In the genomic region with DNA sequence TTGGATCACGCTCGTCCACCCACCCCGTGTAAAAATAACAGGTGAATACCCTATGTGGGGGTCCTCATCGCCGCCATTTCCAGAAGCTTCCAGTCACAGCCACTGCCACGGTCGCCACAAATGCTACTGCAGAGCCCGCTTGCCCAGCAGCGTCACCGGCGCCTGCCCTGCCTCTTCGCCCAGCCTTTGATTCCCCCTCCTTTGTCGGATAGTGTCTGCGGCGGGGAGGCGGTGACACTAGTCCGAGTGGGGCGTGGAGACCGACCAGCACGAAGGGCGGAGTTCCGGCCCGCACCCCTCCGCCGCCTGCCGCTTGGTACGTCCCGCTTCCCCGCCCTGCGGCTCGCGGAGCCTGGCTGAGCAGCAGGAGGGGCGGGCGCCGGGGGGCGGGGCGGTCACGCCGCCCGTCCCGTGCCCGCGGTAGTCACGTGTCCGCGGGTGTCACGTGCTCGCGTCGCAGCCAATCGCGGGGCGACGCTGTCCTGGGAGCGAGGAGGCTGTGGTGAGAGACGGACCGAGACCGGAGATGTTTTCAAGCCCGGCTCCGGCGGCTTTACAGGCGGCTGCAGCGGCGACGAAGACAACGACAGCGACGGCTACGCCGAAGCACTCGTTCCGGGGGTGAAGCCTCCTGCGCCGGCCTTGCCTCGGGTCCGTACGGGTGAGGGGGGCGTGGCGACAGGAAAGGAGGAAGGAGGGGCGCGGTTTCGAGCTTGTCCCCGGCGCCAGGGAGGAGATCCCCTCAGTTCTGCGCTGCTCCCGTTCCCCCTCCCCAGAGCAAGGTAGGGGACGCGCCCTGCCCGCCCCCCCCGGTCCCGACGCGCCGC, we compare ENCODE assay signal across 1 cellular context.
A peak's percentile ranks its signal among the peaks of the same experiment; 100 is the strongest.
TF ChIP-seq lines count a peak whose summit lies in the region.

Gene ANKRD12, plus strand, starts transcription at position 467 of the 827 bp plus-strand sequence. CDS start 45,652 bp downstream, outside the sequence.

TF ChIP-seq in SK-N-SH, 30 proteins besides CTCF, POLR2A, EP300 and RAD21 (continued from another document):
- peak; percentile 65 for TF ChIP-seq CHD2 (IDR thresholded peaks at IDR 0.05; ENCODE audit: low read length, partially characterized antibody)
- peak; percentile 63 for TF ChIP-seq GABPA (IDR thresholded peaks at IDR 0.05; ENCODE audit: low read depth)
- peak; percentile 69; the same call in 1 of the 2 replicates for TF ChIP-seq FOXJ3 (CRISPR knock-in tag; IDR thresholded peaks at IDR 0.05)
- TF ChIP-seq, protein P1, sequence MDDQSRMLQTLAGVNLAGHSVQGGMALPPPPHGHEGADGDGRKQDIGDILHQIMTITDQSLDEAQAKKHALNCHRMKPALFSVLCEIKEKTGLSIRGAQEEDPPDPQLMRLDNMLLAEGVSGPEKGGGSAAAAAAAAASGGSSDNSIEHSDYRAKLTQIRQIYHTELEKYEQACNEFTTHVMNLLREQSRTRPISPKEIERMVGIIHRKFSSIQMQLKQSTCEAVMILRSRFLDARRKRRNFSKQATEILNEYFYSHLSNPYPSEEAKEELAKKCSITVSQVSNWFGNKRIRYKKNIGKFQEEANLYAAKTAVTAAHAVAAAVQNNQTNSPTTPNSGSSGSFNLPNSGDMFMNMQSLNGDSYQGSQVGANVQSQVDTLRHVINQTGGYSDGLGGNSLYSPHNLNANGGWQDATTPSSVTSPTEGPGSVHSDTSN (IDR thresholded peaks at IDR 0.05), result no peak
- TF ChIP-seq EZH2phosphoT487 (IDR thresholded peaks at IDR 0.05; ENCODE audit: borderline replicate concordance, low read depth), result no peak
- TF ChIP-seq MXI1 (IDR thresholded peaks at IDR 0.05; ENCODE audit: low read depth, low read length), result peak; percentile 59
- peak; percentile 79 for TF ChIP-seq POLR2AphosphoS5 (IDR thresholded peaks at IDR 0.05; ENCODE audit: low read depth, low read length)
- no peak for TF ChIP-seq FOXM1 (IDR thresholded peaks at IDR 0.05; ENCODE audit: low read depth)
- no peak for TF ChIP-seq TEAD4 (IDR thresholded peaks at IDR 0.05; ENCODE audit: borderline replicate concordance, insufficient read depth)
- TF ChIP-seq TAF1 (IDR thresholded peaks at IDR 0.05; ENCODE audit: borderline replicate concordance, low read depth, low read length), result peak; percentile 69
- TF ChIP-seq, protein P2, sequence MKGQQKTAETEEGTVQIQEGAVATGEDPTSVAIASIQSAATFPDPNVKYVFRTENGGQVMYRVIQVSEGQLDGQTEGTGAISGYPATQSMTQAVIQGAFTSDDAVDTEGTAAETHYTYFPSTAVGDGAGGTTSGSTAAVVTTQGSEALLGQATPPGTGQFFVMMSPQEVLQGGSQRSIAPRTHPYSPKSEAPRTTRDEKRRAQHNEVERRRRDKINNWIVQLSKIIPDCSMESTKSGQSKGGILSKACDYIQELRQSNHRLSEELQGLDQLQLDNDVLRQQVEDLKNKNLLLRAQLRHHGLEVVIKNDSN (IDR thresholded peaks at IDR 0.05; ENCODE audit: borderline replicate concordance, low read depth), result peak; percentile 97
- TF ChIP-seq RCOR1 (IDR thresholded peaks at IDR 0.05; ENCODE audit: low read length), result peak; percentile 20; the same call in 1 of the 2 replicates
- TF ChIP-seq GATA2 (CRISPR knock-in tag; IDR thresholded peaks at IDR 0.05), result no peak
